In the genomic region with DNA sequence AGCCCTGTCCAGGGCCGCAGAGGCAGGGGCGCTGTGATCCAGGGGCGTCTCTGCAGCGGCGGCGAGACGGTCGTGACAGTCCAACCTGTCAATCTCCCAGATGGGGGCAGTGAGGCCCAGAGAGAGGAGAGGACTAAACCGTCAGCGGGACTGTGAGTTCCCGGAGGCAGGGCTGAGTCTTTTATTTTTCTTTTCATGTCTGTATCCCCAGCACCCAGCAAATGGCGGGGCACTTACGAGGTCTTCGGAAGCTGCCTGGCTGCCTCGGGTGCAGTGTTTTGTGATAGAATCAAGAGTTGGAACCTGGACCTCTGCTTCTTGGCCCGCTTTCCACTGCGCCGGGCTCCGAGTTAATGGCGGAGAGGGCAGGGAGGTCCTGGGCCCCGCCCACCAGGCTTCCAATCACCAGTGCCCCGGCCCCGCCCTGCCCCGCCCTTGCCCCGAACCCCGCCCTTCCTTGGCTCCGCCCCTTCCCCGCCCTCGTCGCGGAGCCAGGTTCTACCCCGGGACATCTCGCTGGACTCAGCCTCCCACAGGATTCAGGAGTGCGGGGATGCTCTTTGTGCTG, we compare ENCODE assay signal across 1 cellular context.
TF ChIP-seq lines count a peak whose summit lies in the region.

No MANE protein-coding gene starts in this region.

TF ChIP-seq in GM12878, 131 proteins besides CTCF, POLR2A, EP300 and RAD21:
- TF ChIP-seq POLR2AphosphoS5 (IDR thresholded peaks at IDR 0.05; ENCODE audit: low read length), result peak; percentile 73
- TF ChIP-seq YY1 (IDR thresholded peaks at IDR 0.05; ENCODE audit: low read depth, low read length), result peak; percentile 91
- no peak for TF ChIP-seq PAX5 (IDR thresholded peaks at IDR 0.05; ENCODE audit: borderline replicate concordance, low read depth, low read length)
- TF ChIP-seq SMAD5 (IDR thresholded peaks at IDR 0.05; ENCODE audit: low read depth), result no peak
- TF ChIP-seq TAF1 (IDR thresholded peaks at IDR 0.05; ENCODE audit: borderline replicate concordance, low read depth, low read length), result peak; percentile 43; the same call in 1 of the 2 replicates
- TF ChIP-seq, protein P1, sequence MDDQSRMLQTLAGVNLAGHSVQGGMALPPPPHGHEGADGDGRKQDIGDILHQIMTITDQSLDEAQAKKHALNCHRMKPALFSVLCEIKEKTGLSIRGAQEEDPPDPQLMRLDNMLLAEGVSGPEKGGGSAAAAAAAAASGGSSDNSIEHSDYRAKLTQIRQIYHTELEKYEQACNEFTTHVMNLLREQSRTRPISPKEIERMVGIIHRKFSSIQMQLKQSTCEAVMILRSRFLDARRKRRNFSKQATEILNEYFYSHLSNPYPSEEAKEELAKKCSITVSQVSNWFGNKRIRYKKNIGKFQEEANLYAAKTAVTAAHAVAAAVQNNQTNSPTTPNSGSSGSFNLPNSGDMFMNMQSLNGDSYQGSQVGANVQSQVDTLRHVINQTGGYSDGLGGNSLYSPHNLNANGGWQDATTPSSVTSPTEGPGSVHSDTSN (IDR thresholded peaks at IDR 0.05; ENCODE audit: insufficient replicate concordance, low read depth, low read length), result peak; percentile 75
- peak; percentile 89 for TF ChIP-seq PKNOX1 (IDR thresholded peaks at IDR 0.05)
